8 cellular contexts compared by ENCODE assay signal in the genomic region with DNA sequence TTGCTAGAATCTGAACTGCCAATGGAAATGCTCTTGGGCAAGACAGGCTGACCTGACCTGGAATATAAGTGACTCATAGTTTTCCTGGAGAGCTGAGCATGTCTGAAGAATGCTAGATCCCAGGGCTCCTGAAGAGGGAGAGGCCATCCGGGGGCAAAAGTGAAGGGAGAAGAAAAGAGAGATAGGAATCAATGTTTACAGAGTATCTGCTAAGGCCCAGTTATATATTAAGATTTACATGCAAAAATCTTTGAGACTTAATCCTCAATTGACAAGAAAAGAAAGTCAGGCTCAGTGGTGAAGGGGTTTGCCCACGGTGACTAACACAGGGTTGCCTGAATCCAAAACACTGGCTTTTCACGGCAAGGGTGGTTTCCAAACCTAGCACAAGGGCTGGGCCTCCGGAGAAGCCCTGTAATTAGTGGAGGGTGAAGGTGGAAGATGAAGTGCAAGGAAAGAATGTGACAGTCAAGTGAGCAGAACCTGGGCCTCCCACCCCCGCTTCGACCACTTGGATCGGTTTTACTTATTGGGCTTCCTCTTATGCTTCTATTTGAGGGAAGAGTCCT.
DNase-seq lines count a peak whose midpoint lies in the region; ATAC-seq, FAIRE-seq and TF ChIP-seq lines count a peak whose summit lies in the region.

No MANE protein-coding gene starts in this region.

- H3K4me2 ChIP-seq in PC-9, result peak overlapping the region; percentile 24

- WGBS in small intestine, 3 donors, result 48 to 63% (median 56%) methylated on average over 7 of the region's 7 CpGs

- CTCF ChIA-PET in PC-9 (lab: Charles Lee), result interaction anchor here (0.6 kb wide), 1 partner anchor 159 kb away, joined by 4 read pairs; no protein-coding TSS in a partner anchor

- no peak for TF ChIP-seq CTCF in right atrium auricular region (IDR thresholded peaks at IDR 0.05)
- no peak for TF ChIP-seq CTCF in PC-9 (conservative IDR thresholded peaks at IDR 0.05)
- no peak for TF ChIP-seq CTCF in bronchial epithelial cell (IDR thresholded peaks at IDR 0.05; ENCODE audit: insufficient read depth, low read length, severe bottlenecking)

- FAIRE-seq in bronchial epithelial cell (lab: Jason Lieb, UNC), result no peak
- no peak for FAIRE-seq in small intestine (lab: Jason Lieb, UNC)

- POLR2A ChIA-PET in PC-9 (lab: Charles Lee; ENCODE audit: unreplicated experiment), result no interaction called here

- no peak overlapping the region for H2AFZ ChIP-seq in PC-9

- peak; percentile 56 for ATAC-seq in Right ventricle myocardium inferior

- H3K79me2 ChIP-seq in PC-9 (ENCODE audit: low read depth), result no peaks in the 10 kb centered on the region

- H3K27me3 ChIP-seq in right atrium auricular region (no peaks in the 10 kb centered on the region), PC-9 (ENCODE audit: insufficient read depth, low read depth) (no peaks in the 10 kb centered on the region), bronchial epithelial cell (ENCODE audit: control insufficient read depth, insufficient read depth, low read length) (no peaks in the 10 kb centered on the region), small intestine (ENCODE audit: control insufficient read depth in 2 of 2, insufficient read depth in 2 of 2, low read length in 2 of 2) (no peaks in the 10 kb centered on the region)

- H3K4me3 ChIP-seq in right atrium auricular region (no peak overlapping the region), PC-9 (no peak overlapping the region), bronchial epithelial cell (ENCODE audit: low read depth, low read length) (no peak overlapping the region), small intestine (ENCODE audit: low read depth in 1 of 2, low read length in 2 of 2) (no peak overlapping the region)

- no peaks in the 10 kb centered on the region for H3K9me2 ChIP-seq in PC-9 (ENCODE audit: insufficient read depth)

- peaks cover 19% of the 10 kb centered on the region for H3F3A ChIP-seq in PC-9 (ENCODE audit: insufficient read depth, low read depth)

- intact Hi-C loops in Right ventricle myocardium inferior (cut with DNase I), result loop anchor here (2.0 kb wide), 1 partner anchor 98 kb away; a partner anchor contains a TSS
- intact Hi-C loops in PC-9 (cut with micrococcal nuclease; ENCODE audit: unreplicated experiment), result loop anchor here (1.0 to 5.0 kb wide), 4 partner anchors 32 to 293 kb away; no protein-coding TSS in a partner anchor

- no peak overlapping the region for H3K27ac ChIP-seq in right atrium auricular region
- peak overlapping the region; percentile 13; the same call in 1 of the 2 replicates for H3K27ac ChIP-seq in PC-9
- no peak overlapping the region for H3K27ac ChIP-seq in small intestine (ENCODE audit: low read depth in 1 of 2, low read length in 1 of 2)

- peaks cover 0 to 6% of the 10 kb centered on the region in 2 donors for H3K4me1 ChIP-seq in right atrium auricular region
- H3K4me1 ChIP-seq in PC-9 (replicated peaks; ENCODE audit: insufficient read depth), result peaks cover 19% of the 10 kb centered on the region
- H3K4me1 ChIP-seq in small intestine (ENCODE audit: control insufficient read depth in 2 of 2, insufficient read depth in 1 of 2, low read depth in 1 of 2, low read length in 1 of 2), result peaks cover 6 to 7% of the 10 kb centered on the region in 2 donors

- H4K20me1 ChIP-seq in PC-9 (ENCODE audit: insufficient read depth), result peaks cover 41% of the 10 kb centered on the region

- no TSS peak for BruUV-seq in PC-9 (replicated peaks; lab: Mats Ljungman, UMichigan)

- DNase-seq in Right ventricle myocardium inferior (ENCODE audit: missing footprints) (no peak), right atrium auricular region (ENCODE audit: low spot score) (no peak), PC-9 (peak; percentile 46 to 78), bronchial epithelial cell (ENCODE audit: low read depth) (peak; percentile 87), small intestine (peak; percentile 70), cerebellar nuclear complex (lab: John Stamatoyannopoulos, UW) (no peak), iPS-NIHi7 (ENCODE audit: extremely low spot score) (no peak), Kasumi-1 (lab: John Stamatoyannopoulos, UW) (no peak)

- H3K9me3 ChIP-seq in right atrium auricular region, result no peaks in the 10 kb centered on the region
- H3K9me3 ChIP-seq in PC-9 (ENCODE audit: insufficient read depth, low read depth), result no peaks in the 10 kb centered on the region
- no peaks in the 10 kb centered on the region for H3K9me3 ChIP-seq in small intestine (ENCODE audit: control insufficient read depth, low read depth)

- H3K36me3 ChIP-seq in right atrium auricular region, result no peaks in the 10 kb centered on the region
- H3K36me3 ChIP-seq in PC-9 (ENCODE audit: low read depth), result no peaks in the 10 kb centered on the region
- no peaks in the 10 kb centered on the region for H3K36me3 ChIP-seq in bronchial epithelial cell (ENCODE audit: control insufficient read depth, insufficient read depth, low read length)
- H3K36me3 ChIP-seq in small intestine (ENCODE audit: control insufficient read depth in 2 of 2, insufficient read depth in 2 of 2, low read length in 2 of 2), result no peaks in the 10 kb centered on the region

Comparison
In these comparisons a context has a peak if more than half of its experiments do, and no peak if none do; other contexts are left out.
1. DNase-seq: peak in PC-9 (2 of 2), bronchial epithelial cell (single experiment) and small intestine (single experiment); none in Right ventricle myocardium inferior (single experiment), right atrium auricular region (single experiment), cerebellar nuclear complex (0 of 2), iPS-NIHi7 (single experiment) and Kasumi-1 (0 of 2).